Comparison of ENCODE assay signal across 8 cellular contexts in genomic region chr9:129139993-129140396, GRCh38. TPM values are rescaled to one million over a fixed set of nuclear protein-coding genes. Genes with fewer than 3 reads are reported as not detected.
DNase-seq lines count a peak whose midpoint lies in the region; ATAC-seq and TF ChIP-seq lines count a peak whose summit lies in the region.

No MANE protein-coding gene starts in this region.

- TF ChIP-seq RAD21 in Ishikawa (IDR thresholded peaks at IDR 0.05; ENCODE audit: low read depth) = peak; percentile 27

- H3K4me1 Mint-ChIP-seq in nephron = peaks cover 67% of the 10 kb centered on the region
- peaks cover 47% of the 10 kb centered on the region for H3K4me1 Mint-ChIP-seq in stimulated activated naive CD8-positive, alpha-beta T cell treated with anti-CD3 and anti-CD28 coated beads, Interleukin-15, Interleukin-2, amounts not matched to agents 100 ng/mL and 50 ng/mL, for 24 hours (ENCODE audit: low read depth)

- peak overlapping the region; percentile 73 to 81 (median 80) for H3K4me3 Mint-ChIP-seq in nephron
- H3K4me3 Mint-ChIP-seq in stimulated activated naive CD8-positive, alpha-beta T cell treated with anti-CD3 and anti-CD28 coated beads, Interleukin-15, Interleukin-2, amounts not matched to agents 100 ng/mL and 50 ng/mL, for 24 hours = peak overlapping the region; percentile 81

- peaks cover 3% of the 10 kb centered on the region for H3K27me3 Mint-ChIP-seq in nephron (ENCODE audit: low read depth)
- no peaks in the 10 kb centered on the region for H3K27me3 Mint-ChIP-seq in stimulated activated naive CD8-positive, alpha-beta T cell treated with anti-CD3 and anti-CD28 coated beads, Interleukin-15, Interleukin-2, amounts not matched to agents 100 ng/mL and 50 ng/mL, for 24 hours

- TF ChIP-seq CTCF in fibroblast of the aortic adventitia (IDR thresholded peaks at IDR 0.05; ENCODE audit: insufficient read depth, low read length) (no peak), nephron (IDR thresholded peaks at IDR 0.05; ENCODE audit: unreplicated experiment in 3 of 3) (no peak)

- H3K4me3 ChIP-seq in fibroblast of the aortic adventitia (ENCODE audit: low read depth, low read length) = peak overlapping the region; percentile 64

- H3K9me3 Mint-ChIP-seq in nephron = no peaks in the 10 kb centered on the region
- no peaks in the 10 kb centered on the region for H3K9me3 Mint-ChIP-seq in stimulated activated naive CD8-positive, alpha-beta T cell treated with anti-CD3 and anti-CD28 coated beads, Interleukin-15, Interleukin-2, amounts not matched to agents 100 ng/mL and 50 ng/mL, for 24 hours

- peak; percentile 76 for TF ChIP-seq EP300 in Ishikawa (IDR thresholded peaks at IDR 0.05; ENCODE audit: borderline replicate concordance)

- peak; percentile 59 for ATAC-seq in GM21529 (IDR thresholded peaks at IDR 0.05; ENCODE audit: unreplicated experiment)

- H3K27ac Mint-ChIP-seq in nephron = peak overlapping the region; percentile 98 to 99 (median 98)
- H3K27ac Mint-ChIP-seq in stimulated activated naive CD8-positive, alpha-beta T cell treated with anti-CD3 and anti-CD28 coated beads, Interleukin-15, Interleukin-2, amounts not matched to agents 100 ng/mL and 50 ng/mL, for 24 hours = peak overlapping the region; percentile 92

- DNase-seq in Caki2 (ENCODE audit: low read depth) = peak; percentile 97
- peak; percentile 86 for DNase-seq in RPMI8226
- DNase-seq in activated T-helper 9 cell treated with anti-CD3 and anti-CD28 coated beads, Interleukin-2, amount 50 U/mL, for 16 hours (ENCODE audit: low read depth) = peak; percentile 72
- DNase-seq in fibroblast of the aortic adventitia (ENCODE audit: low read depth) = peak; percentile 100

- peaks cover 17% of the 10 kb centered on the region for H3K36me3 Mint-ChIP-seq in nephron (ENCODE audit: low read depth)
- peaks cover 32% of the 10 kb centered on the region for H3K36me3 Mint-ChIP-seq in stimulated activated naive CD8-positive, alpha-beta T cell treated with anti-CD3 and anti-CD28 coated beads, Interleukin-15, Interleukin-2, amounts not matched to agents 100 ng/mL and 50 ng/mL, for 24 hours (ENCODE audit: low read depth)

- in situ Hi-C loops in Caki2 (cut with HindIII; ENCODE audit: low pct_unique_long_range_greater_than_20kb, low sequenced_read_pairs) = no loop called here

TF ChIP-seq in Ishikawa, 13 proteins besides CTCF, POLR2A, EP300 and RAD21:
- peak; percentile 44 for TF ChIP-seq EGR1 (IDR thresholded peaks at IDR 0.05)
- TF ChIP-seq TAF1 (IDR thresholded peaks at IDR 0.05; ENCODE audit: low read depth) = peak; percentile 81
- TF ChIP-seq NFIC (IDR thresholded peaks at IDR 0.05) = peak; percentile 69
- TF ChIP-seq YY1 (IDR thresholded peaks at IDR 0.05; ENCODE audit: low read depth) = peak; percentile 91
- peak; percentile 68; the same call in 1 of the 2 replicates for TF ChIP-seq FOXM1 (IDR thresholded peaks at IDR 0.05; ENCODE audit: borderline replicate concordance, low read depth)
- TF ChIP-seq TCF12 (IDR thresholded peaks at IDR 0.05; ENCODE audit: low read depth) = peak; percentile 91
- TF ChIP-seq TEAD4 (IDR thresholded peaks at IDR 0.05) = peak; percentile 79
- TF ChIP-seq CEBPB (IDR thresholded peaks at IDR 0.05) = no peak
- TF ChIP-seq USF1 (IDR thresholded peaks at IDR 0.05) = peak; percentile 29; the same call in 1 of the 2 replicates
- TF ChIP-seq REST (IDR thresholded peaks at IDR 0.05; ENCODE audit: low read depth) = no peak
- 0 out of 2 replicates have a peak, but pooled peaks have one; percentile 35 for TF ChIP-seq CREB1 (IDR thresholded peaks at IDR 0.05; ENCODE audit: low read depth)
- TF ChIP-seq MAX (IDR thresholded peaks at IDR 0.05) = no peak
- TF ChIP-seq ZBTB7A (IDR thresholded peaks at IDR 0.05; ENCODE audit: low read depth) = no peak; the same call in 1 of the 2 replicates

RNA-seq across cellular contexts. Expression of gene PTPA, which starts 28.8 kb away (rescaled TPM):
- 138 and 155 TPM in 2 replicates for total RNA-seq in Caki2 (2014; rRNA removed; shearing (Covaris generic); ENCODE audit: low replicate concordance)
- total RNA-seq in fibroblast of the aortic adventitia (ENCODE audit: low replicate concordance) = 48.2 and 91.5 TPM in 2 replicates

RNA-seq across cellular contexts. Expression of gene CRAT, which starts 29.4 kb away (rescaled TPM):
- 14.7 and 19.2 TPM in 2 replicates for total RNA-seq in Caki2 (2014; rRNA removed; shearing (Covaris generic); ENCODE audit: low replicate concordance)
- total RNA-seq in fibroblast of the aortic adventitia (ENCODE audit: low replicate concordance) = 21.3 and 66.0 TPM in 2 replicates

RNA-seq across cellular contexts. Expression of gene IER5L, which starts 38.1 kb away (rescaled TPM):
- total RNA-seq in Caki2 (2014; rRNA removed; shearing (Covaris generic); ENCODE audit: low replicate concordance) = 73.3 and 76.4 TPM in 2 replicates
- 28.0 and 42.0 TPM in 2 replicates for total RNA-seq in fibroblast of the aortic adventitia (ENCODE audit: low replicate concordance)

RNA-seq across cellular contexts. Expression of gene DOLPP1, which starts 59.1 kb away (rescaled TPM):
- total RNA-seq in Caki2 (2014; rRNA removed; shearing (Covaris generic); ENCODE audit: low replicate concordance) = 10.7 and 12.2 TPM in 2 replicates
- 7.8 and 12.4 TPM in 2 replicates for total RNA-seq in fibroblast of the aortic adventitia (ENCODE audit: low replicate concordance)

Comparison
In these comparisons a context has a peak if more than half of its experiments do, and no peak if none do; other contexts are left out.
1. Peak in every context shown above with its lines: DNase-seq, ATAC-seq and H3K4me3 ChIP-seq.